Comparison of ENCODE assay signal across 37 cellular contexts in genomic region chr12:29528161-29528560, GRCh38. TPM values are rescaled to one million over a fixed set of nuclear protein-coding genes. Genes with fewer than 3 reads are reported as not detected.
"Had no signal": no experiment of that assay in that cellular context is flagged by ENCODE, and none has a peak within 500 bp of the region (broad histone marks: within the 10 kb centered on the region; RNA-seq: fewer than 3 reads in every experiment).

No MANE protein-coding gene starts in this region.

- H3K4me3 Mint-ChIP-seq: activated B cell treated with CpG ODN at 0.5 μM for 24 hours; activated CD4-positive, alpha-beta memory T cell treated with anti-CD3 and anti-CD28 coated beads for 36 hours; activated CD8-positive, alpha-beta memory T cell treated with anti-CD3 and anti-CD28 coated beads, Interleukin-2, amount 10 ng/mL, durations not matched to agents 7 days and 5 days; activated CD8-positive, alpha-beta T cell treated with anti-CD3 and anti-CD28 coated beads, Interleukin-2, amount 10 ng/mL, durations not matched to agents 7 days and 5 days; activated naive CD4-positive, alpha-beta T cell treated with anti-CD3 and anti-CD28 coated beads for 36 hours; activated naive CD4-positive, alpha-beta T cell treated with anti-CD3 and anti-CD28 coated beads, Interleukin-2, amount 50 U/mL, for 24 hours; activated naive CD8-positive, alpha-beta T cell treated with anti-CD3 and anti-CD28 coated beads for 36 hours; activated naive CD8-positive, alpha-beta T cell treated with anti-CD3 and anti-CD28 coated beads, Interleukin-2, amount 50 U/mL, for 24 hours; activated T-helper 1 cell treated with anti-CD3 and anti-CD28 coated beads, Interleukin-12 subunit alpha, Interleukin-12 subunit beta, Interleukin-2, Interleukin-4 antibody, amounts not matched to agents 30 ng/mL and 10 ng/mL and 1 ng/mL, durations not matched to agents 14 hours and 24 hours and 36 hours; brain; central memory CD8-positive, alpha-beta T cell; dendritic cell treated with granulocyte-macrophage colony-stimulating factor and Interleukin-4, amounts not matched to agents 40 ng/mL and 50 ng/mL, for 4 days; endodermal cell; T-helper 17 cell; T-helper 2 cell treated with Interferon-gamma antibody and Interleukin-4, amounts not matched to agents 5 μg/mL and 100 μg/mL, for 36 hours had no signal

- H3K36me3 ChIP-seq: breast epithelium, cardiac muscle cell, gastrocnemius medialis, WERI-Rb-1 had no signal

- ATAC-seq: activated CD4-positive, CD25-positive, alpha-beta regulatory T cell treated with anti-CD3 and anti-CD28 coated beads, Interleukin-2, amount 50 U/mL, for 24 hours; activated CD8-positive, alpha-beta memory T cell treated with anti-CD3 and anti-CD28 coated beads, Interleukin-2, amount 10 ng/mL, durations not matched to agents 7 days and 5 days; activated CD8-positive, alpha-beta T cell treated with anti-CD3 and anti-CD28 coated beads, Interleukin-2, amount 10 ng/mL, durations not matched to agents 7 days and 5 days; activated naive CD8-positive, alpha-beta T cell treated with anti-CD3 and anti-CD28 coated beads, Interleukin-2, amount 50 U/mL, for 24 hours; esophagus mucosa; foreskin keratinocyte; gastrocnemius medialis; T-helper 17 cell had no signal

- H3K27ac ChIP-seq: ascending aorta, breast epithelium, cardiac muscle cell, coronary artery, dorsolateral prefrontal cortex, foreskin keratinocyte, gastrocnemius medialis, WERI-Rb-1 had no signal

- H3K9me3 ChIP-seq: ascending aorta, breast epithelium, gastrocnemius medialis had no signal

- H3K4me3 ChIP-seq: ascending aorta, breast epithelium, cardiac muscle cell, coronary artery, dorsolateral prefrontal cortex, gastrocnemius medialis had no signal

- DNase-seq: activated B cell treated with CpG ODN at 0.5 μM for 24 hours; activated CD4-positive, alpha-beta memory T cell treated with anti-CD3 and anti-CD28 coated beads for 36 hours; activated CD4-positive, alpha-beta T cell treated with anti-CD3 and anti-CD28 coated beads for 48 hours; activated CD8-positive, alpha-beta memory T cell treated with anti-CD3 and anti-CD28 coated beads, Interleukin-2, amount 10 ng/mL, durations not matched to agents 7 days and 5 days; activated CD8-positive, alpha-beta memory T cell treated with anti-CD3 and anti-CD28 coated beads, Interleukin-2, amount 50 U/mL, for 4 hours; activated CD8-positive, alpha-beta T cell treated with anti-CD3 and anti-CD28 coated beads, Interleukin-2, amount 10 ng/mL, durations not matched to agents 7 days and 5 days; activated effector memory CD4-positive, alpha-beta T cell treated with anti-CD3 and anti-CD28 coated beads, Interleukin-2, amount 50 U/mL, for 16 hours; activated naive CD4-positive, alpha-beta T cell treated with anti-CD3 and anti-CD28 coated beads for 36 hours; activated naive CD8-positive, alpha-beta T cell treated with anti-CD3 and anti-CD28 coated beads for 36 hours; activated naive CD8-positive, alpha-beta T cell treated with anti-CD3 and anti-CD28 coated beads, Interleukin-2, amount 50 U/mL, for 24 hours; activated T-cell treated with anti-CD3 and anti-CD28 coated beads, Interleukin-2, amount 50 U/mL, for 1 hour; activated T-cell treated with anti-CD3 and anti-CD28 coated beads, Interleukin-2, amount 50 U/mL, for 48 hours; dorsolateral prefrontal cortex; effector memory CD4-positive, alpha-beta T cell; endodermal cell; foreskin keratinocyte; gastrocnemius medialis; glutamatergic neuron; T-helper 1 cell; T-helper 17 cell; T1000; WERI-Rb-1 had no signal

- H3K9me3 Mint-ChIP-seq: activated B cell treated with CpG ODN at 0.5 μM for 24 hours; activated CD4-positive, alpha-beta memory T cell treated with anti-CD3 and anti-CD28 coated beads for 36 hours; activated naive CD4-positive, alpha-beta T cell treated with anti-CD3 and anti-CD28 coated beads for 36 hours; activated naive CD4-positive, alpha-beta T cell treated with anti-CD3 and anti-CD28 coated beads, Interleukin-2, amount 50 U/mL, for 24 hours; activated naive CD8-positive, alpha-beta T cell treated with anti-CD3 and anti-CD28 coated beads for 36 hours; activated naive CD8-positive, alpha-beta T cell treated with anti-CD3 and anti-CD28 coated beads, Interleukin-2, amount 50 U/mL, for 24 hours; activated T-helper 1 cell treated with anti-CD3 and anti-CD28 coated beads, Interleukin-12 subunit alpha, Interleukin-12 subunit beta, Interleukin-2, Interleukin-4 antibody, amounts not matched to agents 30 ng/mL and 10 ng/mL and 1 ng/mL, durations not matched to agents 14 hours and 24 hours and 36 hours; activated T-helper 2 cell treated with anti-CD3 and anti-CD28 coated beads, Interferon-gamma antibody, Interleukin-2, Interleukin-4, amounts not matched to agents 10 μg/mL and 5 μg/mL and 100 μg/mL, durations not matched to agents 14 hours and 24 hours and 36 hours; brain; central memory CD8-positive, alpha-beta T cell; dendritic cell treated with granulocyte-macrophage colony-stimulating factor and Interleukin-4, amounts not matched to agents 40 ng/mL and 50 ng/mL, for 4 days; endodermal cell; T-helper 2 cell treated with Interferon-gamma antibody and Interleukin-4, amounts not matched to agents 5 μg/mL and 100 μg/mL, for 36 hours had no signal

- H3K27me3 ChIP-seq: ascending aorta, breast epithelium, cardiac muscle cell, dorsolateral prefrontal cortex, foreskin keratinocyte, gastrocnemius medialis had no signal

- H3K36me3 Mint-ChIP-seq: activated CD4-positive, alpha-beta memory T cell treated with anti-CD3 and anti-CD28 coated beads for 36 hours; activated CD8-positive, alpha-beta memory T cell treated with anti-CD3 and anti-CD28 coated beads, Interleukin-2, amount 10 ng/mL, durations not matched to agents 7 days and 5 days; activated naive CD4-positive, alpha-beta T cell treated with anti-CD3 and anti-CD28 coated beads, Interleukin-2, amount 50 U/mL, for 24 hours; activated naive CD8-positive, alpha-beta T cell treated with anti-CD3 and anti-CD28 coated beads for 36 hours had no signal

- H3K27me3 Mint-ChIP-seq: brain had no signal

- H3K4me1 Mint-ChIP-seq: activated B cell treated with CpG ODN at 0.5 μM for 24 hours; activated CD8-positive, alpha-beta memory T cell treated with anti-CD3 and anti-CD28 coated beads, Interleukin-2, amount 10 ng/mL, durations not matched to agents 7 days and 5 days; activated naive CD4-positive, alpha-beta T cell treated with anti-CD3 and anti-CD28 coated beads, Interleukin-2, amount 50 U/mL, for 24 hours; activated naive CD8-positive, alpha-beta T cell treated with anti-CD3 and anti-CD28 coated beads for 36 hours; activated naive CD8-positive, alpha-beta T cell treated with anti-CD3 and anti-CD28 coated beads, Interleukin-2, amount 50 U/mL, for 24 hours; central memory CD8-positive, alpha-beta T cell; T-helper 17 cell had no signal

- H3K4me1 ChIP-seq: ascending aorta, breast epithelium, foreskin keratinocyte had no signal

- H3K27ac Mint-ChIP-seq: activated B cell treated with CpG ODN at 0.5 μM for 24 hours; activated CD4-positive, alpha-beta memory T cell treated with anti-CD3 and anti-CD28 coated beads for 36 hours; activated CD8-positive, alpha-beta memory T cell treated with anti-CD3 and anti-CD28 coated beads, Interleukin-2, amount 10 ng/mL, durations not matched to agents 7 days and 5 days; activated CD8-positive, alpha-beta T cell treated with anti-CD3 and anti-CD28 coated beads, Interleukin-2, amount 10 ng/mL, durations not matched to agents 7 days and 5 days; activated naive CD4-positive, alpha-beta T cell treated with anti-CD3 and anti-CD28 coated beads for 36 hours; activated naive CD4-positive, alpha-beta T cell treated with anti-CD3 and anti-CD28 coated beads, Interleukin-2, amount 50 U/mL, for 24 hours; activated naive CD8-positive, alpha-beta T cell treated with anti-CD3 and anti-CD28 coated beads for 36 hours; activated naive CD8-positive, alpha-beta T cell treated with anti-CD3 and anti-CD28 coated beads, Interleukin-2, amount 50 U/mL, for 24 hours; activated T-helper 1 cell treated with anti-CD3 and anti-CD28 coated beads, Interleukin-12 subunit alpha, Interleukin-12 subunit beta, Interleukin-2, Interleukin-4 antibody, amounts not matched to agents 30 ng/mL and 10 ng/mL and 1 ng/mL, durations not matched to agents 14 hours and 24 hours and 36 hours; activated T-helper 2 cell treated with anti-CD3 and anti-CD28 coated beads, Interferon-gamma antibody, Interleukin-2, Interleukin-4, amounts not matched to agents 10 μg/mL and 5 μg/mL and 100 μg/mL, durations not matched to agents 14 hours and 24 hours and 36 hours; dendritic cell treated with granulocyte-macrophage colony-stimulating factor and Interleukin-4, amounts not matched to agents 40 ng/mL and 50 ng/mL, for 4 days; endodermal cell; T-helper 17 cell; T-helper 2 cell treated with Interferon-gamma antibody and Interleukin-4, amounts not matched to agents 5 μg/mL and 100 μg/mL, for 36 hours had no signal

RNA-seq across cellular contexts. Expression of gene OVCH1, which starts 30.7 kb away (rescaled TPM):
- total RNA-seq: activated B cell treated with CpG ODN at 0.5 μM for 24 hours; activated CD4-positive, alpha-beta memory T cell treated with anti-CD3 and anti-CD28 coated beads for 36 hours; activated CD8-positive, alpha-beta memory T cell treated with anti-CD3 and anti-CD28 coated beads for 36 hours; activated CD8-positive, alpha-beta memory T cell treated with anti-CD3 and anti-CD28 coated beads, Interleukin-2, amount 10 ng/mL, durations not matched to agents 7 days and 5 days; activated CD8-positive, alpha-beta T cell treated with anti-CD3 and anti-CD28 coated beads, Interleukin-2, amount 10 ng/mL, durations not matched to agents 7 days and 5 days; activated naive CD4-positive, alpha-beta T cell treated with anti-CD3 and anti-CD28 coated beads for 36 hours; activated naive CD8-positive, alpha-beta T cell treated with anti-CD3 and anti-CD28 coated beads for 36 hours; activated T-helper 1 cell treated with anti-CD3 and anti-CD28 coated beads, Interleukin-12 subunit alpha, Interleukin-12 subunit beta, Interleukin-2, Interleukin-4 antibody, amounts not matched to agents 30 ng/mL and 10 ng/mL and 1 ng/mL, durations not matched to agents 14 hours and 24 hours and 36 hours; activated T-helper 2 cell treated with anti-CD3 and anti-CD28 coated beads, Interferon-gamma antibody, Interleukin-2, Interleukin-4, amounts not matched to agents 10 μg/mL and 5 μg/mL and 100 μg/mL, durations not matched to agents 14 hours and 24 hours and 36 hours; cardiac muscle cell; epithelial cell of proximal tubule; esophagus mucosa; foreskin keratinocyte; T-helper 17 cell had no signal
- polyA plus RNA-seq: cardiac muscle cell, foreskin keratinocyte had no signal
